27 cellular contexts compared by ENCODE assay signal in genomic region chr7:40676220-40676619, GRCh38.
"Had no signal": no experiment of that assay in that cellular context is flagged by ENCODE, and none has a peak within 500 bp of the region (broad histone marks: within the 10 kb centered on the region; RNA-seq: fewer than 3 reads in every experiment).

No MANE protein-coding gene starts in this region.

- H3K4me3 ChIP-seq: dorsolateral prefrontal cortex, esophagus squamous epithelium, heart right ventricle, left lung, ovary, psoas muscle, sigmoid colon, stomach, thyroid gland had no signal

- FAIRE-seq: colon, islet of Langerhans had no signal

- DNase-seq: dorsolateral prefrontal cortex; effector CD8-positive, alpha-beta T cell; endodermal cell; erythroblast; esophagus squamous epithelium; foreskin melanocyte; glutamatergic neuron; heart right ventricle; hippocampal formation; left cardiac atrium; left lung; mesendoderm; naive thymus-derived CD8-positive, alpha-beta T cell; occipital lobe; ovary; posterior cingulate gyrus; psoas muscle; right cardiac atrium; sigmoid colon; stimulated activated CD4-positive, alpha-beta T cell treated with anti-CD3 and anti-CD28 coated beads, Interleukin-2, amount 100 ng/mL, for 24 hours; stimulated activated CD4-positive, alpha-beta T cell treated with anti-CD3 and anti-CD28 coated beads, Interleukin-4, amount 100 ng/mL, for 24 hours; stimulated activated naive CD4-positive, alpha-beta T cell treated with Interleukin-2 at 50 U/mL for 16 hours; stomach; thyroid gland; trophoblast cell had no signal

- H3K27me3 ChIP-seq: dorsolateral prefrontal cortex, esophagus squamous epithelium, heart right ventricle, left lung, ovary, sigmoid colon, stomach, thyroid gland had no signal

- H3K36me3 ChIP-seq: esophagus squamous epithelium, heart right ventricle, left lung, ovary, sigmoid colon, stomach, thyroid gland had no signal
